ENCODE assay signal across 25 cellular contexts in genomic region chr3:72361990-72362389, GRCh38.
"Had no signal": no experiment of that assay in that cellular context is flagged by ENCODE, and none has a peak within 500 bp of the region (broad histone marks: within the 10 kb centered on the region; RNA-seq: fewer than 3 reads in every experiment).

No MANE protein-coding gene starts in this region.

- H3K9me3 Mint-ChIP-seq: immature natural killer cell, natural killer cell had no signal

- H3K4me1 Mint-ChIP-seq: immature natural killer cell; memory B cell; natural killer cell; stimulated activated naive CD8-positive, alpha-beta T cell treated with anti-CD3 and anti-CD28 coated beads, Interleukin-15, amount 100 ng/mL, for 72 hours had no signal

- H3K9me3 ChIP-seq: lower lobe of right lung, right atrium auricular region, suprapubic skin, transverse colon, upper lobe of right lung, uterus had no signal

- FAIRE-seq: frontal cortex had no signal

- H3K27ac Mint-ChIP-seq: memory B cell; natural killer cell; progenitor cell of endocrine pancreas; stimulated activated naive CD8-positive, alpha-beta T cell treated with anti-CD3 and anti-CD28 coated beads, Interleukin-15, amount 100 ng/mL, for 72 hours had no signal

- H3K27me3 Mint-ChIP-seq: stimulated activated naive CD8-positive, alpha-beta T cell treated with anti-CD3 and anti-CD28 coated beads, Interleukin-15, amount 100 ng/mL, for 72 hours had no signal

- ATAC-seq: left ventricle myocardium superior; lower lobe of right lung; natural killer cell; sciatic nerve; stimulated activated naive CD8-positive, alpha-beta T cell treated with anti-CD3 and anti-CD28 coated beads, Interleukin-15, amount 100 ng/mL, for 72 hours; upper lobe of right lung had no signal

- H3K36me3 Mint-ChIP-seq: memory B cell, natural killer cell had no signal

- H3K27ac ChIP-seq: lower lobe of right lung, parathyroid adenoma, right atrium auricular region, suprapubic skin, transverse colon, upper lobe of right lung, uterus had no signal

- DNase-seq: cortex of kidney; hypothalamus; immature natural killer cell; islet precursor cell; left ventricle myocardium superior; lower lobe of right lung; natural killer cell; stimulated activated CD4-positive, alpha-beta T cell treated with anti-CD3 and anti-CD28 coated beads, Interleukin-12 subunit alpha, Interleukin-12 subunit beta, amount 100 ng/mL, for 4 hours; stimulated activated CD4-positive, alpha-beta T cell treated with anti-CD3 and anti-CD28 coated beads, Interleukin-1b, Interleukin-23, amount 100 ng/mL, for 48 hours; stimulated activated CD4-positive, alpha-beta T cell treated with anti-CD3 and anti-CD28 coated beads, Interleukin-4, amount 100 ng/mL, for 1 hour; stimulated activated CD8-positive, alpha-beta memory T cell treated with anti-CD3 and anti-CD28 coated beads, Interleukin-4, amount 100 ng/mL, for 48 hours; stimulated activated naive CD4-positive, alpha-beta T cell; stimulated activated naive CD8-positive, alpha-beta T cell treated with anti-CD3 and anti-CD28 coated beads, Interleukin-15, amount 100 ng/mL, for 72 hours; transverse colon; upper lobe of right lung; uterus had no signal

- H3K79me2 ChIP-seq: parathyroid adenoma had no signal

- H3K4me2 ChIP-seq: smooth muscle cell had no signal

- H3K36me3 ChIP-seq: lower lobe of right lung, right atrium auricular region, suprapubic skin, transverse colon, upper lobe of right lung, uterus had no signal

- H2AFZ ChIP-seq: parathyroid adenoma had no signal

- H3K9ac ChIP-seq: parathyroid adenoma had no signal

- H3K4me1 ChIP-seq: lower lobe of right lung, parathyroid adenoma, right atrium auricular region, suprapubic skin, transverse colon, upper lobe of right lung, uterus had no signal

- H3K4me3 Mint-ChIP-seq: immature natural killer cell; memory B cell; natural killer cell; neural crest cell; stimulated activated naive CD8-positive, alpha-beta T cell treated with anti-CD3 and anti-CD28 coated beads, Interleukin-15, amount 100 ng/mL, for 72 hours had no signal

- H3K27me3 ChIP-seq: right atrium auricular region, suprapubic skin, transverse colon, upper lobe of right lung, uterus had no signal

- H3K4me3 ChIP-seq: lower lobe of right lung, right atrium auricular region, smooth muscle cell, suprapubic skin, transverse colon, upper lobe of right lung, uterus had no signal
